ENCODE assay signal across 1 cellular context in the genomic region with DNA sequence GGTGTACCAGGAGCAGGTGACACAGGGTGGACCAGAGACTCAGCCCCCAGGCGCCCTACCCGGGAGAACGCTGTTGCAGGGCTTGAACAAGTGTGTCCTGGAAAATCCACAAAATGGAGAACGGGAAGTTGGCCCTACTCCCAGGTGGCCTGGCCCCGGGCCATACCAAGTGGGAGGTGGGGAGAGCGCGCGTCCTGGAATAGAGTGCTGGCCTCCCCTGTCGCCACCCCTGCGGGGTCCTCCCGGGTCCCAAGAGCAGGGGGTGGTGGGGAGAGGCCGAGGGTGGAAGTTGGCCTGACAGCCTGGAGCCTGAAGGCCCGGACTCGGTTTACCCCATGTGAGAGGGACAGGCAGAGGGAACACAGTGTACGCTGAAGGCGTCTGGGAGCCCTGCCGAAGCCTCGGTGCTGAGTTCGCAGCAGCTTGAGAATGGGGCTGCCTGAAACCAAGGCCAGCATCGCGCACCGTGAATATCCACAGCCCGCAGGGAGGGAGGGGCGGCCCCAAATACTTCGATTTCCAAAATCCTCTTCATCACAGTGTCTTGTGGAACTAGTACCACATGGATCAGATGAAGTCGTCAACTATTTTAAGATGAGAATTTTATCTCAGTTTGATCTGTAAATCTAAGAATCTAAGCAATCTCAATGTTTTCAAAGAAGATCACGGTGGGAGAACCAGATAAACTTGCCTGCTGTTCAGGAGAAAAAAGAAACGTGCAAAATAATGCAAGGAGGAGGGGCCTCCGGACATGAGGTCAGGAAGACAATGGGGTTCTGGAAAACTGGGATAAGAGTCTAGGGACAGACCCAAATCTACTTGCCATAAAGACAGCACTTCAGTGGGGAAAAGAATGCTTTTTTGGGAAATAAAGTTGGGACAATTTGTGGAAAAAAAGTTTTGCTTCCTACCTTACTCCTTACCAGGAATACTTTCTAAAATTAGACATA.
TF ChIP-seq lines count a peak whose summit lies in the region.

No MANE protein-coding gene starts in this region.

TF ChIP-seq in WTC11, 78 proteins besides CTCF, POLR2A, EP300 and RAD21 (continued from another document):
- TF ChIP-seq, protein P1, sequence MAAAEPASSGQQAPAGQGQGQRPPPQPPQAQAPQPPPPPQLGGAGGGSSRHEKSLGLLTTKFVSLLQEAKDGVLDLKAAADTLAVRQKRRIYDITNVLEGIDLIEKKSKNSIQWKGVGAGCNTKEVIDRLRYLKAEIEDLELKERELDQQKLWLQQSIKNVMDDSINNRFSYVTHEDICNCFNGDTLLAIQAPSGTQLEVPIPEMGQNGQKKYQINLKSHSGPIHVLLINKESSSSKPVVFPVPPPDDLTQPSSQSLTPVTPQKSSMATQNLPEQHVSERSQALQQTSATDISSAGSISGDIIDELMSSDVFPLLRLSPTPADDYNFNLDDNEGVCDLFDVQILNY (CRISPR knock-in tag; IDR thresholded peaks at IDR 0.05): no peak
- TF ChIP-seq, protein P2, sequence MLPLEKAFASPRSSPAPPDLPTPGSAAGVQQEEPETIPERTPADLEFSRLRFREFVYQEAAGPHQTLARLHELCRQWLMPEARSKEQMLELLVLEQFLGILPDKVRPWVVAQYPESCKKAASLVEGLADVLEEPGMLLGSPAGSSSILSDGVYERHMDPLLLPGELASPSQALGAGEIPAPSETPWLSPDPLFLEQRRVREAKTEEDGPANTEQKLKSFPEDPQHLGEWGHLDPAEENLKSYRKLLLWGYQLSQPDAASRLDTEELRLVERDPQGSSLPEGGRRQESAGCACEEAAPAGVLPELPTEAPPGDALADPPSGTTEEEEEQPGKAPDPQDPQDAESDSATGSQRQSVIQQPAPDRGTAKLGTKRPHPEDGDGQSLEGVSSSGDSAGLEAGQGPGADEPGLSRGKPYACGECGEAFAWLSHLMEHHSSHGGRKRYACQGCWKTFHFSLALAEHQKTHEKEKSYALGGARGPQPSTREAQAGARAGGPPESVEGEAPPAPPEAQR (CRISPR knock-in tag; IDR thresholded peaks at IDR 0.05): no peak
